ENCODE assay signal across 1 cellular context in genomic region chr5:168300377-168301182, GRCh38.
A peak's percentile ranks its signal among the peaks of the same experiment; 100 is the strongest.
TF ChIP-seq lines count a peak whose summit lies in the region.

No MANE protein-coding gene starts in this region.

TF ChIP-seq in H1, 55 proteins besides CTCF, POLR2A, EP300 and RAD21:
- TF ChIP-seq ATF2 (IDR thresholded peaks at IDR 0.05; ENCODE audit: low read length), result no peak
- TF ChIP-seq SP1 (IDR thresholded peaks at IDR 0.05; ENCODE audit: low read depth, low read length), result no peak
- TF ChIP-seq PHF8 (conservative IDR thresholded peaks at IDR 0.05; ENCODE audit: low read depth, low read length), result no peak
- peak; percentile 18 to 28; a peak in 1 of 4 replicates for TF ChIP-seq SIN3A (conservative IDR thresholded peaks at IDR 0.05 in 1 of 2, IDR thresholded peaks at IDR 0.05 in 1 of 2; ENCODE audit: low read depth in 1 of 2, low read length in 2 of 2)
- 0 out of 2 replicates have a peak, but pooled peaks have one; percentile 40 for TF ChIP-seq USF2 (IDR thresholded peaks at IDR 0.05; ENCODE audit: low read length)
